Comparison of ENCODE assay signal across 8 cellular contexts in genomic region chr16:11797166-11797956, GRCh38. TPM values are rescaled to one million over a fixed set of nuclear protein-coding genes. Genes with fewer than 3 reads are reported as not detected.
A peak's percentile ranks its signal among the peaks of the same experiment; 100 is the strongest.
DNase-seq lines count a peak whose midpoint lies in the region; ATAC-seq, FAIRE-seq and TF ChIP-seq lines count a peak whose summit lies in the region.

A gene with protein sequence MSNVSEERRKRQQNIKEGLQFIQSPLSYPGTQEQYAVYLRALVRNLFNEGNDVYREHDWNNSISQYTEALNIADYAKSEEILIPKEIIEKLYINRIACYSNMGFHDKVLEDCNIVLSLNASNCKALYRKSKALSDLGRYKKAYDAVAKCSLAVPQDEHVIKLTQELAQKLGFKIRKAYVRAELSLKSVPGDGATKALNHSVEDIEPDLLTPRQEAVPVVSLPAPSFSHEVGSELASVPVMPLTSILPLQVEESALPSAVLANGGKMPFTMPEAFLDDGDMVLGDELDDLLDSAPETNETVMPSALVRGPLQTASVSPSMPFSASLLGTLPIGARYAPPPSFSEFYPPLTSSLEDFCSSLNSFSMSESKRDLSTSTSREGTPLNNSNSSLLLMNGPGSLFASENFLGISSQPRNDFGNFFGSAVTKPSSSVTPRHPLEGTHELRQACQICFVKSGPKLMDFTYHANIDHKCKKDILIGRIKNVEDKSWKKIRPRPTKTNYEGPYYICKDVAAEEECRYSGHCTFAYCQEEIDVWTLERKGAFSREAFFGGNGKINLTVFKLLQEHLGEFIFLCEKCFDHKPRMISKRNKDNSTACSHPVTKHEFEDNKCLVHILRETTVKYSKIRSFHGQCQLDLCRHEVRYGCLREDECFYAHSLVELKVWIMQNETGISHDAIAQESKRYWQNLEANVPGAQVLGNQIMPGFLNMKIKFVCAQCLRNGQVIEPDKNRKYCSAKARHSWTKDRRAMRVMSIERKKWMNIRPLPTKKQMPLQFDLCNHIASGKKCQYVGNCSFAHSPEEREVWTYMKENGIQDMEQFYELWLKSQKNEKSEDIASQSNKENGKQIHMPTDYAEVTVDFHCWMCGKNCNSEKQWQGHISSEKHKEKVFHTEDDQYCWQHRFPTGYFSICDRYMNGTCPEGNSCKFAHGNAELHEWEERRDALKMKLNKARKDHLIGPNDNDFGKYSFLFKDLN (minus strand): TSS chr16:11797258. CDS start chr16:11782354, 14,904 bp downstream.

- peaks cover 17% of the 10 kb centered on the region for H3K4me1 Mint-ChIP-seq in Caco-2 (ENCODE audit: low read depth, unreplicated experiment)

- 2% methylated on average over 58 of the region's 80 CpGs; no CpG with 5 or more reads in 1 of the 2 experiments for WGBS in H1 (ENCODE audit: extremely low coverage in 1 of 2, insufficient coverage in 1 of 2, insufficient read length in 1 of 2, insufficient replicate concordance in 2 of 2, low coverage in 1 of 2, low lambda C conversion rate in 2 of 2, missing lambda C conversion rate in 1 of 2), 2 experiments
- WGBS in mesendoderm (ENCODE audit: extremely low coverage, insufficient coverage, low lambda C conversion rate): no CpG with 5 or more reads among the region's 80 CpGs

- no peak within 1 kb of the TSS for H2BK120ac ChIP-seq in H1 (replicated peaks; ENCODE audit: low read depth, low read length)
- H2BK120ac ChIP-seq in mesendoderm (ENCODE audit: low read depth, low read length): peak within 1 kb of the TSS; percentile 95

- H3K79me2 ChIP-seq in H1 (ENCODE audit: control insufficient read depth in 1 of 2, insufficient read depth in 2 of 2, low read length in 2 of 2) (peaks cover 14 to 38% of the 10 kb centered on the region in 2 experiments), mesendoderm (ENCODE audit: control insufficient read depth, insufficient read depth, low read length) (peaks cover 41% of the 10 kb centered on the region)

- H3K9ac ChIP-seq in H1 (replicated peaks in 1 of 4; ENCODE audit: extremely low read depth in 1 of 4, low read depth in 3 of 4, low read length in 3 of 4) (peak within 1 kb of the TSS; percentile 76 to 93 (median 82)), mesendoderm (ENCODE audit: low read length) (peak within 1 kb of the TSS; percentile 99)

- FAIRE-seq in HTR-8/SVneo (lab: Jason Lieb, UNC) (peak; percentile 38), H1 (lab: Jason Lieb, UNC) (no peak)

- no peak within 1 kb of the TSS for H3K4ac ChIP-seq in H1 (replicated peaks; ENCODE audit: insufficient read length, low read depth, low read length)
- H3K4ac ChIP-seq in mesendoderm (ENCODE audit: low read depth, low read length): peak within 1 kb of the TSS; percentile 99

- H3K79me1 ChIP-seq in H1 (ENCODE audit: low read depth, low read length): peaks cover 13% of the 10 kb centered on the region; the same call in 1 of the 2 replicates
- H3K79me1 ChIP-seq in mesendoderm (ENCODE audit: low read length): peaks cover 20% of the 10 kb centered on the region

- peak within 1 kb of the TSS; percentile 96 for H3K4me3 Mint-ChIP-seq in Caco-2 (ENCODE audit: unreplicated experiment)

- H4K8ac ChIP-seq in H1 (ENCODE audit: extremely low read depth, insufficient read depth, low read length): peak within 1 kb of the TSS; percentile 91; the same call in 1 of the 2 replicates
- H4K8ac ChIP-seq in mesendoderm (ENCODE audit: low read depth, low read length): no peak within 1 kb of the TSS

- no peak within 1 kb of the TSS for H2BK20ac ChIP-seq in H1 (ENCODE audit: low read length)

- POLR2A ChIA-PET in Caco-2 (lab: Charles Lee): interaction anchor here (0.6 to 2.3 kb wide), 8 partner anchors 11 to 738 kb away, joined by 3 to 34 read pairs (median 4); partner anchors contain the start of genes SOCS1 and TXNDC11
- POLR2A ChIA-PET in H1 (lab: Charles Lee; ENCODE audit: partially characterized antibody): interaction anchor here (0.7 to 1.7 kb wide), 15 partner anchors 9 to 161 kb away, joined by 3 to 8 read pairs (median 4); partner anchors contain the start of genes RSL1D1 and TXNDC11

- no peak for TF ChIP-seq RAD21 in H1 (IDR thresholded peaks at IDR 0.05 in 1 of 2, conservative IDR thresholded peaks at IDR 0.05 in 1 of 2; ENCODE audit: low read depth in 2 of 2, low read length in 2 of 2)

- ATAC-seq in GM21360 (IDR thresholded peaks at IDR 0.05; ENCODE audit: unreplicated experiment): peak; percentile 85

- H2BK15ac ChIP-seq in H1 (ENCODE audit: low read length): no peak within 1 kb of the TSS
- no peak within 1 kb of the TSS for H2BK15ac ChIP-seq in mesendoderm (replicated peaks; ENCODE audit: low read depth)

- peak within 1 kb of the TSS; percentile 27; the same call in 1 of the 2 replicates for H2AFZ ChIP-seq in H1 (ENCODE audit: low read length)

- no peak within 1 kb of the TSS for H3K14ac ChIP-seq in H1 (ENCODE audit: insufficient read length)

- H3K18ac ChIP-seq in H1 (ENCODE audit: extremely low read depth, low read length): peak within 1 kb of the TSS; percentile 71
- H3K18ac ChIP-seq in mesendoderm (ENCODE audit: low read length): peak within 1 kb of the TSS; percentile 99

- 0 out of 2 replicates have a peak within 1 kb of the TSS, but pooled peaks have one; percentile 23 for H2BK12ac ChIP-seq in H1 (ENCODE audit: low read depth, low read length)

- H3K27ac Mint-ChIP-seq in Caco-2 (ENCODE audit: unreplicated experiment): peak within 1 kb of the TSS; percentile 91

- peaks cover 35% of the 10 kb centered on the region for H3K36me3 Mint-ChIP-seq in Caco-2 (ENCODE audit: insufficient read depth, unreplicated experiment)

- CTCF ChIA-PET in Caco-2 (lab: Charles Lee) (interaction anchor here (0.6 to 1.4 kb wide), 7 partner anchors 10 to 853 kb away, joined by 3 to 10 read pairs (median 3); partner anchors contain the start of genes CLEC16A and TXNDC11), H1 (lab: Charles Lee; ENCODE audit: partially characterized antibody) (interaction anchor here (0.5 to 2.4 kb wide), 17 partner anchors 11 to 361 kb away, joined by 3 to 14 read pairs (median 4); no protein-coding TSS in a partner anchor)

- H3K23ac ChIP-seq in H1 (ENCODE audit: insufficient read length): no peak within 1 kb of the TSS
- peak within 1 kb of the TSS; percentile 98 for H3K23ac ChIP-seq in mesendoderm (ENCODE audit: low read length)

- H3K27me3 Mint-ChIP-seq in Caco-2 (ENCODE audit: insufficient read depth, unreplicated experiment): no peaks in the 10 kb centered on the region

- no peaks in the 10 kb centered on the region for H3K9me3 Mint-ChIP-seq in Caco-2 (ENCODE audit: unreplicated experiment)

- peaks cover 4% of the 10 kb centered on the region; the same call in 1 of the 2 replicates for H3K23me2 ChIP-seq in H1 (ENCODE audit: low read depth, low read length)

- TF ChIP-seq CTCF in Caco-2 (IDR thresholded peaks at IDR 0.05; ENCODE audit: insufficient read depth in 1 of 2, low read depth in 1 of 2, low read length in 1 of 2, severe bottlenecking in 1 of 2, unreplicated experiment in 1 of 2): peak; percentile 16 to 54
- peak; percentile 46 to 78 (median 68); a peak in 3 of 4 replicates for TF ChIP-seq CTCF in H1 (IDR thresholded peaks at IDR 0.05; ENCODE audit: control extremely low read depth in 1 of 3, insufficient read depth in 1 of 3, low read depth in 1 of 3, low read length in 3 of 3)

- H4K5ac ChIP-seq in H1 (ENCODE audit: insufficient read length, low read depth, low read length) (peak within 1 kb of the TSS; percentile 72), mesendoderm (ENCODE audit: low read length) (no peak within 1 kb of the TSS)

- BruUV-seq in Caco-2 (replicated peaks; lab: Mats Ljungman, UMichigan): TSS peak; percentile 76

- H3K4me3 ChIP-seq in Caco-2 (ENCODE audit: low read depth, low read length) (peak within 1 kb of the TSS; percentile 93), H1 (ENCODE audit: extremely low read depth in 1 of 4, insufficient read depth in 2 of 4, low read depth in 3 of 4, low read length in 4 of 4) (peak within 1 kb of the TSS; percentile 78 to 96 (median 88)), mesendoderm (ENCODE audit: low read length) (peak within 1 kb of the TSS; percentile 91)

- peak; percentile 86 to 94 for TF ChIP-seq POLR2A in H1 (IDR thresholded peaks at IDR 0.05; ENCODE audit: control extremely low read depth in 1 of 2, low read depth in 2 of 2, low read length in 2 of 2)

- TF ChIP-seq EP300 in H1 (IDR thresholded peaks at IDR 0.05; ENCODE audit: borderline replicate concordance in 1 of 2, low read depth in 2 of 2, low read length in 2 of 2): peak in 1 of 2 experiments; percentile 55; a peak in 1 of 3 replicates

- H2AK5ac ChIP-seq in H1 (ENCODE audit: low read depth, low read length) (no peak within 1 kb of the TSS), mesendoderm (ENCODE audit: low read length) (no peak within 1 kb of the TSS)

- peak within 1 kb of the TSS; percentile 25 for H4K91ac ChIP-seq in H1 (replicated peaks; ENCODE audit: insufficient read length, low read length)

- H3K27ac ChIP-seq in H1 (ENCODE audit: low read depth, low read length) (peak within 1 kb of the TSS; percentile 81), mesendoderm (ENCODE audit: low read depth, low read length) (peak within 1 kb of the TSS; percentile 97)

- peaks cover 0 to 5% of the 10 kb centered on the region in 2 experiments for H4K20me1 ChIP-seq in H1 (replicated peaks in 1 of 2; ENCODE audit: control insufficient read depth in 1 of 2, insufficient read depth in 2 of 2, low read length in 2 of 2)

- intact Hi-C loops in Caco-2 (cut with micrococcal nuclease; ENCODE audit: unreplicated experiment): loop anchor here (2.0 to 5.0 kb wide), 2 partner anchors 53 to 55 kb away; partner anchors contain the start of genes RSL1D1 and TXNDC11

- H3K56ac ChIP-seq in H1 (replicated peaks; ENCODE audit: insufficient read length, low read depth, low read length): peak within 1 kb of the TSS; percentile 86
- H3K56ac ChIP-seq in mesendoderm (ENCODE audit: low read length): peak within 1 kb of the TSS; percentile 98

- H3K4me1 ChIP-seq in Caco-2: peaks cover 21% of the 10 kb centered on the region
- H3K4me1 ChIP-seq in H1 (replicated peaks in 1 of 4; ENCODE audit: control insufficient read depth in 3 of 4, insufficient read depth in 4 of 4, low read length in 3 of 4): peaks cover 0 to 6% (median 3%) of the 10 kb centered on the region in 4 experiments; a peak in 4 of 7 replicates
- H3K4me1 ChIP-seq in mesendoderm (ENCODE audit: control insufficient read depth, low read depth, low read length): peaks cover 2% of the 10 kb centered on the region

- H3K9me3 ChIP-seq in Caco-2 (no peaks in the 10 kb centered on the region), H1 (ENCODE audit: insufficient read depth in 2 of 2, low read depth in 1 of 2, low read length in 1 of 2) (no peaks in the 10 kb centered on the region)

- H3K4me2 ChIP-seq in H1 (ENCODE audit: insufficient read depth in 1 of 2, low read depth in 2 of 2, low read length in 2 of 2) (peak within 1 kb of the TSS; percentile 75 to 92), mesendoderm (ENCODE audit: low read length) (peak within 1 kb of the TSS; percentile 78)

- H2BK5ac ChIP-seq in H1 (ENCODE audit: low read depth, low read length) (peak within 1 kb of the TSS; percentile 79), mesendoderm (ENCODE audit: low read length) (peak within 1 kb of the TSS; percentile 94)

- H3K27me3 ChIP-seq in Caco-2 (replicated peaks; ENCODE audit: control insufficient read depth, insufficient read depth, low read length): no peaks in the 10 kb centered on the region
- no peaks in the 10 kb centered on the region for H3K27me3 ChIP-seq in H1 (replicated peaks in 1 of 4; ENCODE audit: control insufficient read depth in 3 of 4, extremely low read depth in 1 of 4, insufficient read depth in 3 of 4, low read length in 3 of 4)
- no peaks in the 10 kb centered on the region for H3K27me3 ChIP-seq in mesendoderm (ENCODE audit: insufficient read depth, low read length, poor library complexity)

- peak; percentile 95 to 96 for DNase-seq in Caco-2
- peak; percentile 95 for DNase-seq in HTR-8/SVneo (ENCODE audit: insufficient read length, low spot score)
- DNase-seq in NOMO-1 treated with DMSO at 0.1 percent for 48 hours (lab: John Stamatoyannopoulos, UW; ENCODE audit: unreplicated experiment): peak; percentile 98
- DNase-seq in activated CD8-positive, alpha-beta memory T cell treated with anti-CD3 and anti-CD28 coated beads for 48 hours (ENCODE audit: low read depth in 2 of 3, low spot score in 2 of 3): peak; percentile 70 to 93 (median 85)
- DNase-seq in H1 (ENCODE audit: low read depth in 1 of 2, low spot score in 2 of 2): peak; percentile 90 to 91
- peak; percentile 99 for DNase-seq in mesendoderm
- DNase-seq in stimulated activated CD8-positive, alpha-beta memory T cell treated with anti-CD3 and anti-CD28 coated beads, Interleukin-15, amount 100 ng/mL, for 1 hour (ENCODE audit: low read depth): peak; percentile 79

- H3K36me3 ChIP-seq in Caco-2 (ENCODE audit: control insufficient read depth, insufficient read depth, low read length) (peaks cover 1% of the 10 kb centered on the region; the same call in 1 of the 2 replicates), H1 (ENCODE audit: control insufficient read depth in 2 of 4, insufficient read depth in 4 of 4, low read length in 3 of 4) (no peaks in the 10 kb centered on the region; a peak in 1 of 8 replicates), mesendoderm (ENCODE audit: control insufficient read depth, insufficient read depth, low read length) (no peaks in the 10 kb centered on the region)

RNA-seq across cellular contexts. Expression of the gene that starts here (rescaled TPM):
- 42.0 TPM in 2 replicates for total RNA-seq in Caco-2 (2022)
- 42.5 and 55.9 TPM in 2 replicates for total RNA-seq in H1 (2021; fragmentation: NEBNext Ultra II Directional; extraction: Animal tissue kit (Norgen Biotek cat#: 25700))
- 23.3 and 32.0 TPM in 2 replicates for polyA plus RNA-seq in H1 (2011; rRNA removed)
- polyA plus RNA-seq in H1 (2011; cell fraction: cytosol; rRNA removed): 26.1 TPM
- 22.1 TPM for polyA plus RNA-seq in H1 (2011; cell fraction: nucleus; rRNA removed)
- polyA plus RNA-seq in H1 (2012, experiment 1 of 2): 21.7 to 38.8 TPM (median 26.2 TPM) in 4 replicates
- 2.5 TPM for polyA plus RNA-seq in H1 (2012, experiment 2 of 2)
- polyA plus RNA-seq in H1 (2013, experiment 1 of 2): 32.3 TPM
- 28.3 TPM for polyA plus RNA-seq in H1 (2013, experiment 2 of 2)
- 22.6 and 29.4 TPM in 2 replicates for polyA minus RNA-seq in H1 (2011; rRNA and poly(A)+ RNA removed)
- 16.2 TPM for polyA minus RNA-seq in H1 (2011; cell fraction: cytosol; rRNA and poly(A)+ RNA removed)
- 29.4 TPM for polyA minus RNA-seq in H1 (2011; cell fraction: nucleus; rRNA and poly(A)+ RNA removed)
- 37.5 TPM for polyA plus RNA-seq in mesendoderm (2013, experiment 1 of 2)
- polyA plus RNA-seq in mesendoderm (2013, experiment 2 of 2): 36.2 TPM

Comparison
In these comparisons a context has a peak if more than half of its experiments do, and no peak if none do; other contexts are left out.
1. Peak in every context shown above with its lines: DNase-seq, ATAC-seq, H3K4me3 ChIP-seq and H3K27ac ChIP-seq.